In genomic region chr2:151826737-151827157, GRCh38 we compare ENCODE assay signal across 8 cellular contexts. TPM values are rescaled to one million over a fixed set of nuclear protein-coding genes. Genes with fewer than 3 reads are reported as not detected.
A peak's percentile ranks its signal among the peaks of the same experiment; 100 is the strongest.
DNase-seq lines count a peak whose midpoint lies in the region; ATAC-seq, FAIRE-seq and TF ChIP-seq lines count a peak whose summit lies in the region.

No MANE protein-coding gene starts in this region.

- H3K27me3 Mint-ChIP-seq in Caco-2 (ENCODE audit: insufficient read depth, unreplicated experiment) (no peaks in the 10 kb centered on the region), astrocyte (ENCODE audit: low read depth, unreplicated experiment) (no peaks in the 10 kb centered on the region)

- peak overlapping the region; percentile 87 for H3K4me2 ChIP-seq in astrocyte (ENCODE audit: low read length)

- H3K27ac Mint-ChIP-seq in Caco-2 (ENCODE audit: unreplicated experiment) (peak overlapping the region; percentile 79), astrocyte (ENCODE audit: unreplicated experiment) (peak overlapping the region; percentile 42)

- H3K27me3 ChIP-seq in Caco-2 (replicated peaks; ENCODE audit: control insufficient read depth, insufficient read depth, low read length) (no peaks in the 10 kb centered on the region), astrocyte (ENCODE audit: insufficient read depth, low read length) (no peaks in the 10 kb centered on the region)

- no peak for FAIRE-seq in astrocyte (lab: Jason Lieb, UNC)

- TF ChIP-seq CTCF in Caco-2 (IDR thresholded peaks at IDR 0.05; ENCODE audit: insufficient read depth in 1 of 2, low read depth in 1 of 2, low read length in 1 of 2, severe bottlenecking in 1 of 2, unreplicated experiment in 1 of 2) (no peak), astrocyte (IDR thresholded peaks at IDR 0.05; ENCODE audit: insufficient read depth, low read depth, low read length) (no peak)

- no peak overlapping the region for H2AFZ ChIP-seq in astrocyte (ENCODE audit: low read depth, low read length)

- H3K36me3 Mint-ChIP-seq in Caco-2 (ENCODE audit: insufficient read depth, unreplicated experiment) = peaks cover 6% of the 10 kb centered on the region
- H3K36me3 Mint-ChIP-seq in astrocyte (ENCODE audit: low read depth, unreplicated experiment) = no peaks in the 10 kb centered on the region

- peaks cover 56% of the 10 kb centered on the region for H4K20me1 ChIP-seq in astrocyte (ENCODE audit: insufficient read depth, low read length)

- peak overlapping the region; percentile 78 for H3K4me3 Mint-ChIP-seq in Caco-2 (ENCODE audit: unreplicated experiment)
- peak overlapping the region; percentile 96 for H3K4me3 Mint-ChIP-seq in astrocyte (ENCODE audit: unreplicated experiment)

- BruUV-seq in Caco-2 (replicated peaks; lab: Mats Ljungman, UMichigan) = TSS peak; percentile 38

- peaks cover 64% of the 10 kb centered on the region for H3K79me2 ChIP-seq in astrocyte (ENCODE audit: insufficient read depth, low read length)

- peaks cover 12% of the 10 kb centered on the region for H3K4me1 ChIP-seq in Caco-2
- peaks cover 18% of the 10 kb centered on the region for H3K4me1 ChIP-seq in astrocyte (ENCODE audit: insufficient read depth, low read length)

- POLR2A ChIA-PET in Caco-2 (lab: Charles Lee) = no interaction called here

- no peaks in the 10 kb centered on the region for H3K9me3 ChIP-seq in Caco-2
- H3K9me3 ChIP-seq in astrocyte (ENCODE audit: insufficient read depth, low read depth, low read length) = no peaks in the 10 kb centered on the region

- peak overlapping the region; percentile 90 for H3K4me3 ChIP-seq in Caco-2 (ENCODE audit: low read depth, low read length)
- H3K4me3 ChIP-seq in astrocyte (ENCODE audit: insufficient read depth, low read depth, low read length) = peak overlapping the region; percentile 99

- CTCF ChIA-PET in Caco-2 (lab: Charles Lee) = interaction anchor here (0.5 kb wide), 1 partner anchor 156 kb away, joined by 5 read pairs; no protein-coding TSS in a partner anchor

- ATAC-seq in GM18858 (IDR thresholded peaks at IDR 0.05; ENCODE audit: unreplicated experiment) = no peak
- no peak for ATAC-seq in GM19324 (IDR thresholded peaks at IDR 0.05; ENCODE audit: low FRiP score, unreplicated experiment)

- intact Hi-C loops in Caco-2 (cut with micrococcal nuclease; ENCODE audit: unreplicated experiment) = loop anchor here (5.0 kb wide), 1 partner anchor 126 kb away; no protein-coding TSS in a partner anchor

- H3K4me1 Mint-ChIP-seq in Caco-2 (ENCODE audit: low read depth, unreplicated experiment) (peaks cover 17% of the 10 kb centered on the region), astrocyte (ENCODE audit: low read depth, unreplicated experiment) (peaks cover 32% of the 10 kb centered on the region)

- H3K9me3 Mint-ChIP-seq in Caco-2 (ENCODE audit: unreplicated experiment) (no peaks in the 10 kb centered on the region), astrocyte (ENCODE audit: unreplicated experiment) (no peaks in the 10 kb centered on the region)

- DNase-seq in Caco-2 (no peak), Kasumi-1 (lab: John Stamatoyannopoulos, UW) (peak; percentile 76 to 79), astrocyte (ENCODE audit: low read depth) (peak; percentile 23), lung microvascular endothelial cell (ENCODE audit: low read depth in 2 of 2) (peak; percentile 37 to 38), UCSD-AML1 (lab: John Stamatoyannopoulos, UW; ENCODE audit: unreplicated experiment) (no peak), SKM-1 treated with dmso at 0.1 percent for 144 hours (lab: John Stamatoyannopoulos, UW; ENCODE audit: unreplicated experiment) (no peak)

- no peak overlapping the region for H3K27ac ChIP-seq in astrocyte (ENCODE audit: low read depth, low read length)

- H3K36me3 ChIP-seq in Caco-2 (ENCODE audit: control insufficient read depth, insufficient read depth, low read length) (no peaks in the 10 kb centered on the region), astrocyte (ENCODE audit: insufficient read depth, low read length) (no peaks in the 10 kb centered on the region)

- H3K9ac ChIP-seq in astrocyte (ENCODE audit: low read length) = peak overlapping the region; percentile 96

RNA-seq across cellular contexts. Expression of gene ARL5A, which starts 1.5 kb away (rescaled TPM):
- total RNA-seq in Caco-2 (2022) = 51.4 and 58.3 TPM in 2 replicates
- 65.6 and 69.7 TPM in 2 replicates for total RNA-seq in astrocyte
- total RNA-seq in lung microvascular endothelial cell = 57.3 and 103 TPM in 2 replicates

Comparison
In these comparisons a context has a peak if more than half of its experiments do, and no peak if none do; other contexts are left out.
1. DNase-seq: peak in Kasumi-1 (2 of 2), astrocyte (single experiment) and lung microvascular endothelial cell (2 of 2); none in Caco-2 (0 of 2), UCSD-AML1 (single experiment) and SKM-1 treated with dmso at 0.1 percent for 144 hours (single experiment).